Comparison of ENCODE assay signal across 8 cellular contexts in genomic region chr19:20923077-20923871, GRCh38. TPM values are rescaled to one million over a fixed set of nuclear protein-coding genes. Genes with fewer than 3 reads are reported as not detected.
A peak's percentile ranks its signal among the peaks of the same experiment; 100 is the strongest.
DNase-seq lines count a peak whose midpoint lies in the region; ATAC-seq and TF ChIP-seq lines count a peak whose summit lies in the region.

Gene ZNF85 (plus strand): TSS chr19:20923251. CDS start chr19:20923401, 150 bp downstream.

- peak within 1 kb of the TSS; percentile 97 for H3K4me3 Mint-ChIP-seq in activated naive CD4-positive, alpha-beta T cell treated with anti-CD3 and anti-CD28 coated beads for 36 hours

- peak in 1 of 4 experiments; percentile 8 for TF ChIP-seq CTCF in gastroesophageal sphincter (IDR thresholded peaks at IDR 0.05)
- no peak for TF ChIP-seq CTCF in neutrophil (IDR thresholded peaks at IDR 0.05)

- H3K27ac Mint-ChIP-seq in activated naive CD4-positive, alpha-beta T cell treated with anti-CD3 and anti-CD28 coated beads for 36 hours = peak within 1 kb of the TSS; percentile 94

- CTCF ChIA-PET in activated naive CD4-positive, alpha-beta T cell treated with anti-CD3 and anti-CD28 coated beads for 36 hours (lab: Charles Lee) = interaction anchor here (0.6 to 0.8 kb wide), 2 partner anchors 74 to 358 kb away, joined by 3 read pairs; partner anchors contain the start of gene ZNF737

- no peaks in the 10 kb centered on the region for H3K27me3 ChIP-seq in SJSA1 (replicated peaks)
- H3K27me3 ChIP-seq in gastroesophageal sphincter = no peaks in the 10 kb centered on the region
- H3K27me3 ChIP-seq in neutrophil = no peaks in the 10 kb centered on the region

- intact Hi-C loops in activated naive CD4-positive, alpha-beta T cell treated with anti-CD3 and anti-CD28 coated beads for 36 hours (cut with micrococcal nuclease) = loop anchor here (1.0 to 10.0 kb wide), 15 partner anchors 76 to 932 kb away; partner anchors contain the start of genes ZNF430, ZNF486, ZNF493 and ZNF626

- H3K36me3 Mint-ChIP-seq in activated naive CD4-positive, alpha-beta T cell treated with anti-CD3 and anti-CD28 coated beads for 36 hours (ENCODE audit: low read depth) = peaks cover 23% of the 10 kb centered on the region

- H3K27ac ChIP-seq in SJSA1 (peak within 1 kb of the TSS; percentile 81), gastroesophageal sphincter (peak within 1 kb of the TSS; percentile 60 to 90 (median 84)), neutrophil (peak within 1 kb of the TSS; percentile 68), substantia nigra (ENCODE audit: low read depth, low read length, poor library complexity, severe bottlenecking) (peak within 1 kb of the TSS; percentile 62)

- DNase-seq in DMS 273 treated with DMSO at 0.1 percent for 48 hours (lab: John Stamatoyannopoulos, UW) (peak; percentile 87), SJSA1 (ENCODE audit: low read depth in 1 of 2, low spot score in 2 of 2) (peak; percentile 89 to 90), substantia nigra (lab: John Stamatoyannopoulos, UW) (peak; percentile 32 to 93 (median 85))
- peak; percentile 82 for DNase-seq in Jurkat, Clone E6-1 (ENCODE audit: low read depth, low spot score)
- DNase-seq in activated naive CD4-positive, alpha-beta T cell treated with anti-CD3 and anti-CD28 coated beads for 36 hours = peak; percentile 96

- peak within 1 kb of the TSS; percentile 59 for H3K4me3 ChIP-seq in Jurkat, Clone E6-1 (ENCODE audit: low read length)
- peak within 1 kb of the TSS; percentile 64 for H3K4me3 ChIP-seq in SJSA1
- peak within 1 kb of the TSS; percentile 68 to 76 for H3K4me3 ChIP-seq in gastroesophageal sphincter
- peak within 1 kb of the TSS; percentile 57 to 61 for H3K4me3 ChIP-seq in neutrophil (ENCODE audit: low read depth in 1 of 2, low read length in 1 of 2)

- peak; percentile 18 to 20 for TF ChIP-seq POLR2A in gastroesophageal sphincter (IDR thresholded peaks at IDR 0.05)

- no peaks in the 10 kb centered on the region for H3K4me1 ChIP-seq in SJSA1 (replicated peaks)
- H3K4me1 ChIP-seq in gastroesophageal sphincter = peaks cover 0 to 16% (median 0%) of the 10 kb centered on the region in 3 donors
- peaks cover 4 to 6% of the 10 kb centered on the region in 2 experiments for H3K4me1 ChIP-seq in neutrophil (ENCODE audit: control insufficient read depth in 1 of 2, insufficient read depth in 1 of 2, low read depth in 1 of 2, low read length in 1 of 2)

- peaks cover under 1% of the 10 kb centered on the region for H3K9me3 Mint-ChIP-seq in activated naive CD4-positive, alpha-beta T cell treated with anti-CD3 and anti-CD28 coated beads for 36 hours

- peaks cover 17% of the 10 kb centered on the region for H3K4me1 Mint-ChIP-seq in activated naive CD4-positive, alpha-beta T cell treated with anti-CD3 and anti-CD28 coated beads for 36 hours (ENCODE audit: low read depth)

- H3K36me3 ChIP-seq in SJSA1 = peaks cover 7% of the 10 kb centered on the region; the same call in 1 of the 2 replicates
- peaks cover 0 to 2% of the 10 kb centered on the region in 2 donors for H3K36me3 ChIP-seq in gastroesophageal sphincter
- H3K36me3 ChIP-seq in neutrophil = no peaks in the 10 kb centered on the region

- WGBS in gastroesophageal sphincter (ENCODE audit: low coverage in 1 of 2), 2 donors = 0 to 2% methylated on average over 1 to 9 of the region's 38 CpGs

- H3K9me3 ChIP-seq in SJSA1 (replicated peaks) = no peaks in the 10 kb centered on the region
- H3K9me3 ChIP-seq in gastroesophageal sphincter = no peaks in the 10 kb centered on the region
- no peaks in the 10 kb centered on the region for H3K9me3 ChIP-seq in neutrophil

- no peaks in the 10 kb centered on the region for H3K27me3 Mint-ChIP-seq in activated naive CD4-positive, alpha-beta T cell treated with anti-CD3 and anti-CD28 coated beads for 36 hours (ENCODE audit: low read depth)

- ATAC-seq in GM21528 (IDR thresholded peaks at IDR 0.05; ENCODE audit: low FRiP score, unreplicated experiment) (peak; percentile 97), gastroesophageal sphincter (peak; percentile 98)

- no peak for TF ChIP-seq EP300 in gastroesophageal sphincter (IDR thresholded peaks at IDR 0.05)

RNA-seq across cellular contexts. Expression of gene ZNF85, which starts in this region (rescaled TPM):
- 9.3 TPM for polyA plus RNA-seq in Jurkat, Clone E6-1 (2012; ENCODE audit: insufficient read depth, insufficient read length)
- 11.8 and 17.4 TPM in 2 replicates for total RNA-seq in SJSA1 (2014; rRNA removed; shearing (Covaris generic))
- 10 to 100 TPM; 12.8 to 15.1 TPM for total RNA-seq in activated naive CD4-positive, alpha-beta T cell treated with anti-CD3 and anti-CD28 coated beads for 36 hours
- total RNA-seq in gastroesophageal sphincter = 10 to 100 TPM in 2 of 4 donors, 1 to 10 TPM in 2; 2.5 to 14.6 (median 8.1) TPM

Comparison
In these comparisons a context has a peak if more than half of its experiments do, and no peak if none do; other contexts are left out.
1. Peak in every context shown above with its lines: DNase-seq, ATAC-seq, H3K4me3 ChIP-seq and H3K27ac ChIP-seq.